ENCODE assay signal across 17 cellular contexts in genomic region chr2:96423281-96423680, GRCh38.
"Had no signal": no experiment of that assay in that cellular context is flagged by ENCODE, and none has a peak within 500 bp of the region (broad histone marks: within the 10 kb centered on the region; RNA-seq: fewer than 3 reads in every experiment).

No MANE protein-coding gene starts in this region.

- H3K4me3 ChIP-seq: body of pancreas, right atrium auricular region, tibial artery had no signal

- H3K9me3 Mint-ChIP-seq: activated T-cell treated with anti-CD3 and anti-CD28 coated beads, Interleukin-2, amount 50 U/mL, for 4 hours; effector memory CD8-positive, alpha-beta T cell; stimulated activated effector memory CD8-positive, alpha-beta T cell treated with anti-CD3 and anti-CD28 coated beads, Interleukin-12 subunit alpha, Interleukin-12 subunit beta, amount 100 ng/mL, for 72 hours had no signal

- DNase-seq: activated CD4-positive, alpha-beta memory T cell treated with anti-CD3 and anti-CD28 coated beads for 36 hours; activated CD4-positive, alpha-beta T cell treated with anti-CD3 and anti-CD28 coated beads for 1 hour; activated effector memory CD4-positive, alpha-beta T cell treated with anti-CD3 and anti-CD28 coated beads, Interleukin-2, amount 50 U/mL, for 16 hours; activated T-cell treated with anti-CD3 and anti-CD28 coated beads, Interleukin-2, amount 50 U/mL, for 4 hours; amniotic stem cell; body of pancreas; effector memory CD8-positive, alpha-beta T cell; erythroblast; immature natural killer cell; left colon; posterior cingulate gyrus; T-helper 9 cell; tibial artery had no signal

- H3K4me1 Mint-ChIP-seq: immature natural killer cell had no signal

- H3K36me3 Mint-ChIP-seq: immature natural killer cell; stimulated activated effector memory CD8-positive, alpha-beta T cell treated with anti-CD3 and anti-CD28 coated beads, Interleukin-12 subunit alpha, Interleukin-12 subunit beta, amount 100 ng/mL, for 72 hours had no signal

- ATAC-seq: activated naive CD4-positive, alpha-beta T cell treated with anti-CD3 and anti-CD28 coated beads, Interleukin-2, amount 50 U/mL, for 72 hours; activated T-cell treated with anti-CD3 and anti-CD28 coated beads, Interleukin-2, amount 50 U/mL, for 4 hours; body of pancreas; effector memory CD8-positive, alpha-beta T cell; left colon; stimulated activated effector memory CD8-positive, alpha-beta T cell treated with anti-CD3 and anti-CD28 coated beads, Interleukin-12 subunit alpha, Interleukin-12 subunit beta, amount 100 ng/mL, for 72 hours had no signal

- H3K9me3 ChIP-seq: body of pancreas, right atrium auricular region, tibial artery had no signal

- H3K4me1 ChIP-seq: body of pancreas, right atrium auricular region, tibial artery had no signal

- H3K4me3 Mint-ChIP-seq: activated CD4-positive, alpha-beta memory T cell treated with anti-CD3 and anti-CD28 coated beads for 36 hours; activated T-cell treated with anti-CD3 and anti-CD28 coated beads, Interleukin-2, amount 50 U/mL, for 4 hours; dendritic cell treated with granulocyte-macrophage colony-stimulating factor and Interleukin-4, amounts not matched to agents 40 ng/mL and 50 ng/mL, for 4 days; effector memory CD8-positive, alpha-beta T cell; immature natural killer cell; stimulated activated effector memory CD8-positive, alpha-beta T cell treated with anti-CD3 and anti-CD28 coated beads, Interleukin-12 subunit alpha, Interleukin-12 subunit beta, amount 100 ng/mL, for 72 hours had no signal

- H3K27ac ChIP-seq: body of pancreas, right atrium auricular region, tibial artery had no signal

- H3K36me3 ChIP-seq: right atrium auricular region, tibial artery had no signal

- H3K27ac Mint-ChIP-seq: activated CD4-positive, alpha-beta memory T cell treated with anti-CD3 and anti-CD28 coated beads for 36 hours; activated naive CD4-positive, alpha-beta T cell treated with anti-CD3 and anti-CD28 coated beads, Interleukin-2, amount 50 U/mL, for 72 hours; dendritic cell treated with granulocyte-macrophage colony-stimulating factor and Interleukin-4, amounts not matched to agents 40 ng/mL and 50 ng/mL, for 4 days; effector memory CD8-positive, alpha-beta T cell; immature natural killer cell; stimulated activated effector memory CD8-positive, alpha-beta T cell treated with anti-CD3 and anti-CD28 coated beads, Interleukin-12 subunit alpha, Interleukin-12 subunit beta, amount 100 ng/mL, for 72 hours had no signal

- H3K27me3 ChIP-seq: body of pancreas, right atrium auricular region had no signal
